Comparison of ENCODE assay signal across 11 cellular contexts in the genomic region with DNA sequence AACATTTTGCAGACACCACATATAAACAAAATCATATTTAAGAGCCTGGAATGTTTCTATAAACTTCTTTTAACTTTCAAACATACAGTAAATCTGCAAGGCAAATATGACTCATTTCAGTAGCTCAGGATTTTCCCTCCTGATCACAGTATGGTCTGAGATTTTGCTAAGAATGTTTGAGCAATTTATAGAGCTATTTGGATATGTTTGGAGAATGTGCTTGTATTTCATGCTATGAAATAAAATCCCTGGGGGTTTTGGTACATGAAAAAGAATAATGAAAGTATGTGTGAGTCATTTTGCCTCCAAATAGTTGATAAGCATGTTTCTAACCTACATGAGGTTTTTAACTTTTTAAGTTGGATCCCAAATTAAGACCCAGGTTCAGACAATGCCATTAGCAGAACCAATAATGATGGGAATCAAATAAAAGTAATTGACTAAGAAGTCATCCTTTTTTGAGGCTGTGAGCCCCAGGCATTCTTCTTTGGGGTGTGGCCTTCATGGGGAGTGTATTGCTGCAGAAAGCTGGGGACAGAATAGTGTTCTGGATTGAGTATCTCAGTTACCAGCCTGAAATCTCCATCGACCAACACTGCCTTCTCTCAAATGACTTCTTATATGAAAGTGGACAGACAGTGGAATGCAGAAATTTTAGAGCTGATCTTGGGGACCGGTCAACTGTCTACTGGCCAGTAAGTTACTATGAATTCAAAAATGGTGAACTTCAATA.
A peak's percentile ranks its signal among the peaks of the same experiment; 100 is the strongest.
DNase-seq lines count a peak whose midpoint lies in the region; ATAC-seq, FAIRE-seq and TF ChIP-seq lines count a peak whose summit lies in the region.
"Had no signal": no experiment of that assay in that cellular context is flagged by ENCODE, and none has a peak within 500 bp of the region (broad histone marks: within the 10 kb centered on the region; RNA-seq: fewer than 3 reads in every experiment).

No MANE protein-coding gene starts in this region.

- ATAC-seq in GM18502 (IDR thresholded peaks at IDR 0.05; ENCODE audit: poor library complexity, unreplicated experiment) = peak; percentile 59
- peak; percentile 57 for ATAC-seq in HG02852 (IDR thresholded peaks at IDR 0.05; ENCODE audit: unreplicated experiment)
- ATAC-seq in HG03457 (IDR thresholded peaks at IDR 0.05; ENCODE audit: unreplicated experiment) = no peak

- no peak for FAIRE-seq in bronchial epithelial cell (lab: Jason Lieb, UNC)

- H3K27me3 ChIP-seq in bronchial epithelial cell (ENCODE audit: control insufficient read depth, insufficient read depth, low read length) (no peaks in the 10 kb centered on the region), rectal smooth muscle tissue (ENCODE audit: control insufficient read depth, insufficient read depth, low read length) (no peaks in the 10 kb centered on the region)

- H3K27ac ChIP-seq in rectal smooth muscle tissue (ENCODE audit: low read depth, low read length) = peak overlapping the region; percentile 11

- peaks cover 18% of the 10 kb centered on the region for H3K4me1 ChIP-seq in rectal smooth muscle tissue (ENCODE audit: control insufficient read depth, insufficient read depth, low read length)

- DNase-seq in bronchial epithelial cell (ENCODE audit: low read depth) (peak; percentile 41), NCI-H748 treated with DMSO at 0.1 percent for 48 hours (lab: John Stamatoyannopoulos, UW) (no peak), GDM1 (lab: John Stamatoyannopoulos, UW) (no peak), SIG-M5 (lab: John Stamatoyannopoulos, UW) (no peak)
- DNase-seq: activated CD4-positive, alpha-beta memory T cell treated with anti-CD3 and anti-CD28 coated beads, Interleukin-2, amount 10 ng/mL, durations not matched to agents 7 days and 5 days; NCI-H82 had no signal

- H3K4me3 ChIP-seq in bronchial epithelial cell (ENCODE audit: low read depth, low read length) (no peak overlapping the region), rectal smooth muscle tissue (ENCODE audit: low read length) (no peak overlapping the region)
- H3K4me3 ChIP-seq: lung had no signal

- no peak overlapping the region for H3K9ac ChIP-seq in rectal smooth muscle tissue (ENCODE audit: low read length)

- TF ChIP-seq CTCF in bronchial epithelial cell (IDR thresholded peaks at IDR 0.05; ENCODE audit: insufficient read depth, low read length, severe bottlenecking) = no peak

- H3K36me3 ChIP-seq in bronchial epithelial cell (ENCODE audit: control insufficient read depth, insufficient read depth, low read length) = peaks cover 2% of the 10 kb centered on the region
- no peaks in the 10 kb centered on the region for H3K36me3 ChIP-seq in rectal smooth muscle tissue (ENCODE audit: control insufficient read depth, insufficient read depth, low read length)
